13 cellular contexts compared by ENCODE assay signal in genomic region chr2:46922049-46922448, GRCh38. TPM values are rescaled to one million over a fixed set of nuclear protein-coding genes. Genes with fewer than 3 reads are reported as not detected.
DNase-seq lines count a peak whose midpoint lies in the region; ATAC-seq and TF ChIP-seq lines count a peak whose summit lies in the region.
"Had no signal": no experiment of that assay in that cellular context is flagged by ENCODE, and none has a peak within 500 bp of the region (broad histone marks: within the 10 kb centered on the region; RNA-seq: fewer than 3 reads in every experiment).

No MANE protein-coding gene starts in this region.

- DNase-seq in EH (ENCODE audit: low read depth) (peak; percentile 66), LoVo (ENCODE audit: low spot score) (peak; percentile 24), mesothelial cell of epicardium (ENCODE audit: low spot score in 2 of 2, unreplicated experiment in 2 of 2) (no peak), NCI-H1092 treated with DMSO at 0.1 percent for 48 hours (lab: John Stamatoyannopoulos, UW) (no peak), activated gamma-delta T cell treated with Interleukin-2 at 50 U/mL for 16 hours (no peak), MV-4-11 (lab: John Stamatoyannopoulos, UW) (no peak)
- DNase-seq in activated naive CD8-positive, alpha-beta T cell treated with anti-CD3 and anti-CD28 coated beads, Interleukin-2, amount 50 U/mL, for 24 hours: no peak
- DNase-seq: DMS53, nucleus accumbens, right lobe of liver, Right ventricle myocardium superior had no signal

- no peaks in the 10 kb centered on the region for H3K27me3 Mint-ChIP-seq in activated naive CD8-positive, alpha-beta T cell treated with anti-CD3 and anti-CD28 coated beads, Interleukin-2, amount 50 U/mL, for 24 hours
- H3K27me3 Mint-ChIP-seq in mesothelial cell of epicardium (ENCODE audit: low read depth): no peaks in the 10 kb centered on the region
- H3K27me3 Mint-ChIP-seq: activated T-helper 17 cell treated with anti-CD3 and anti-CD28 coated beads, Interleukin-2, amount 50 U/mL, for 72 hours had no signal

- peaks cover 7% of the 10 kb centered on the region for H3K36me3 Mint-ChIP-seq in activated naive CD8-positive, alpha-beta T cell treated with anti-CD3 and anti-CD28 coated beads, Interleukin-2, amount 50 U/mL, for 24 hours (ENCODE audit: low read depth)
- H3K36me3 Mint-ChIP-seq in mesothelial cell of epicardium: peaks cover 14% of the 10 kb centered on the region

- ATAC-seq in activated naive CD8-positive, alpha-beta T cell treated with anti-CD3 and anti-CD28 coated beads, Interleukin-2, amount 50 U/mL, for 24 hours: no peak
- no peak for ATAC-seq in HG03565 (IDR thresholded peaks at IDR 0.05; ENCODE audit: unreplicated experiment)
- ATAC-seq: activated T-helper 17 cell treated with anti-CD3 and anti-CD28 coated beads, Interleukin-2, amount 50 U/mL, for 72 hours; right lobe of liver had no signal

- H3K4me3 Mint-ChIP-seq in activated naive CD8-positive, alpha-beta T cell treated with anti-CD3 and anti-CD28 coated beads, Interleukin-2, amount 50 U/mL, for 24 hours: no peak overlapping the region
- H3K4me3 Mint-ChIP-seq in mesothelial cell of epicardium: no peak overlapping the region
- H3K4me3 Mint-ChIP-seq: activated T-helper 17 cell treated with anti-CD3 and anti-CD28 coated beads, Interleukin-2, amount 50 U/mL, for 72 hours had no signal

- peak overlapping the region; percentile 5 for H3K27ac Mint-ChIP-seq in activated naive CD8-positive, alpha-beta T cell treated with anti-CD3 and anti-CD28 coated beads, Interleukin-2, amount 50 U/mL, for 24 hours
- peak overlapping the region; percentile 16 for H3K27ac Mint-ChIP-seq in mesothelial cell of epicardium

- TF ChIP-seq CTCF in mesothelial cell of epicardium (IDR thresholded peaks at IDR 0.05; ENCODE audit: unreplicated experiment): no peak

- peaks cover 12% of the 10 kb centered on the region for H3K9me3 Mint-ChIP-seq in activated naive CD8-positive, alpha-beta T cell treated with anti-CD3 and anti-CD28 coated beads, Interleukin-2, amount 50 U/mL, for 24 hours
- peaks cover 16% of the 10 kb centered on the region for H3K9me3 Mint-ChIP-seq in mesothelial cell of epicardium

- peaks cover 41% of the 10 kb centered on the region for H3K4me1 Mint-ChIP-seq in activated naive CD8-positive, alpha-beta T cell treated with anti-CD3 and anti-CD28 coated beads, Interleukin-2, amount 50 U/mL, for 24 hours
- peaks cover 8% of the 10 kb centered on the region for H3K4me1 Mint-ChIP-seq in mesothelial cell of epicardium

RNA-seq across cellular contexts. Expression of gene MCFD2, which starts 6.4 kb away (rescaled TPM):
- 78.0 to 82.0 TPM (median 81.9 TPM) in 3 replicates for total RNA-seq in mesothelial cell of epicardium

RNA-seq across cellular contexts. Expression of gene TTC7A, which starts 19.0 kb away (rescaled TPM):
- 12.1 to 13.9 TPM (median 12.8 TPM) in 3 replicates for total RNA-seq in mesothelial cell of epicardium

Comparison
In these comparisons a context has a peak if more than half of its experiments do, and no peak if none do; other contexts are left out.
1. DNase-seq: peak in EH (single experiment) and LoVo (single experiment); none in activated naive CD8-positive, alpha-beta T cell treated with anti-CD3 and anti-CD28 coated beads, Interleukin-2, amount 50 U/mL, for 24 hours (single experiment), mesothelial cell of epicardium (0 of 2), NCI-H1092 treated with DMSO at 0.1 percent for 48 hours (single experiment), activated gamma-delta T cell treated with Interleukin-2 at 50 U/mL for 16 hours (single experiment) and MV-4-11 (single experiment).